In the genomic region with DNA sequence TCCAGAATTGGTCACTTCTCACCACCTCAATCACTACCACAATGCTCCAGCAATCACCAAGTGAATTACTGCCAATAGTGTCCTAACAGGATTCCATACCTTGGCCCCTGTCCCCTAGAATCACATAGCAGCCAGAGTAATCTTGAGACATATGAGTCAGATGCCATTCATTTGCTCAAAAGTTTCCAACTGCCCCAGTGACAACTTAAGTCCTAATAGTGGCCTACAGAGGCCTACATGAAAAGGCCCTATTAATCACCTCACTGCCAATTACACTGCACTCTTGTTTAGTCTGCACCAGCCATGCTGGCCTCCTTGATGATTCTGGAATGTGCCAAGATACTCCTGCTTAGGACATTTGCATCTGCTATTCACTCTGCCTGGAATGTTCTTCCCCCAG, we compare ENCODE assay signal across 17 cellular contexts.
"Had no signal": no experiment of that assay in that cellular context is flagged by ENCODE, and none has a peak within 500 bp of the region (broad histone marks: within the 10 kb centered on the region; RNA-seq: fewer than 3 reads in every experiment).

No MANE protein-coding gene starts in this region.

- H3K4me2 ChIP-seq: neural progenitor cell had no signal

- H3K4me1 ChIP-seq: neural progenitor cell had no signal

- H3K36me3 Mint-ChIP-seq: neural progenitor cell, T-cell had no signal

- H3K9me3 Mint-ChIP-seq: activated naive CD8-positive, alpha-beta T cell treated with anti-CD3 and anti-CD28 coated beads, Interleukin-2, amount 10 ng/mL, durations not matched to agents 7 days and 5 days; neural progenitor cell; T-cell had no signal

- H3K36me3 ChIP-seq: ascending aorta, esophagus squamous epithelium, heart right ventricle, neural progenitor cell, ovary had no signal

- H3K4me3 Mint-ChIP-seq: activated naive CD8-positive, alpha-beta T cell treated with anti-CD3 and anti-CD28 coated beads, Interleukin-2, amount 10 ng/mL, durations not matched to agents 7 days and 5 days; neural progenitor cell; T-cell had no signal

- H3K27me3 ChIP-seq: ascending aorta, esophagus squamous epithelium, heart right ventricle, neural progenitor cell, ovary had no signal

- H3K27ac ChIP-seq: ascending aorta, esophagus squamous epithelium, heart right ventricle, neural progenitor cell, ovary, SK-N-MC had no signal

- H3K9me3 ChIP-seq: ascending aorta, esophagus squamous epithelium, heart right ventricle, ovary had no signal

- H2AFZ ChIP-seq: neural progenitor cell had no signal

- H3K4me1 Mint-ChIP-seq: neural progenitor cell had no signal

- H3K9ac ChIP-seq: neural progenitor cell had no signal

- ATAC-seq: left ventricle myocardium superior, T-cell had no signal

- DNase-seq: activated CD4-positive, alpha-beta T cell treated with anti-CD3 and anti-CD28 coated beads for 48 hours; activated effector memory CD4-positive, alpha-beta T cell treated with anti-CD3 and anti-CD28 coated beads, Interleukin-2, amount 50 U/mL, for 16 hours; activated naive CD8-positive, alpha-beta T cell treated with anti-CD3 and anti-CD28 coated beads, Interleukin-2, amount 10 ng/mL, durations not matched to agents 7 days and 5 days; activated T-cell treated with anti-CD3 and anti-CD28 coated beads for 4 hours; esophagus squamous epithelium; foreskin melanocyte; heart right ventricle; left ventricle myocardium superior; ovary; retina; stimulated activated CD4-positive, alpha-beta T cell treated with anti-CD3 and anti-CD28 coated beads, Interleukin-1b, Interleukin-23, amount 100 ng/mL, for 48 hours; stimulated activated naive CD4-positive, alpha-beta T cell; T-cell; T1000 had no signal

- H3K27ac Mint-ChIP-seq: activated naive CD8-positive, alpha-beta T cell treated with anti-CD3 and anti-CD28 coated beads, Interleukin-2, amount 10 ng/mL, durations not matched to agents 7 days and 5 days; neural progenitor cell; T-cell had no signal

- H3K27me3 Mint-ChIP-seq: activated naive CD8-positive, alpha-beta T cell treated with anti-CD3 and anti-CD28 coated beads, Interleukin-2, amount 10 ng/mL, durations not matched to agents 7 days and 5 days; T-cell had no signal

- H3K4me3 ChIP-seq: ascending aorta, esophagus squamous epithelium, heart right ventricle, neural progenitor cell, ovary, SK-N-MC had no signal
